Comparison of ENCODE assay signal across 33 cellular contexts in genomic region chr9:28720746-28721145, GRCh38.
"Had no signal": no experiment of that assay in that cellular context is flagged by ENCODE, and none has a peak within 500 bp of the region (broad histone marks: within the 10 kb centered on the region; RNA-seq: fewer than 3 reads in every experiment).

No MANE protein-coding gene starts in this region.

- H3K27ac ChIP-seq: brain microvascular endothelial cell, cardiac muscle cell, KMS-11, Peyer's patch, SJSA1 had no signal

- H3K4me1 ChIP-seq: Peyer's patch, SJSA1 had no signal

- H3K9ac ChIP-seq: KMS-11, SK-N-SH had no signal

- H3K9me2 ChIP-seq: SK-N-SH had no signal

- H3K4me3 Mint-ChIP-seq: activated CD4-positive, alpha-beta T cell treated with anti-CD3 and anti-CD28 coated beads, Interleukin-2, amount 10 ng/mL, durations not matched to agents 24 days and 14 days; activated CD8-positive, alpha-beta T cell treated with anti-CD3 and anti-CD28 coated beads for 36 hours; activated naive CD8-positive, alpha-beta T cell treated with anti-CD3 and anti-CD28 coated beads for 36 hours; activated T-cell treated with anti-CD3 and anti-CD28 coated beads, Interleukin-2, amount 50 U/mL, for 72 hours; activated T-helper 17 cell treated with anti-CD3 and anti-CD28 coated beads, Interleukin-2, amount 50 U/mL, for 72 hours; central memory CD8-positive, alpha-beta T cell; T-helper 1 cell treated with Interleukin-12 subunit alpha and Interleukin-12 subunit beta and Interleukin-4 antibody, amounts not matched to agents 30 μg/mL and 1 μg/mL, for 36 hours; T-helper 2 cell treated with Interferon-gamma antibody and Interleukin-4, amounts not matched to agents 5 μg/mL and 100 μg/mL, for 36 hours had no signal

- H3K36me3 ChIP-seq: brain microvascular endothelial cell, cardiac muscle cell, Peyer's patch, SJSA1 had no signal

- H3K4me1 Mint-ChIP-seq: activated CD4-positive, alpha-beta T cell treated with anti-CD3 and anti-CD28 coated beads, Interleukin-2, amount 10 ng/mL, durations not matched to agents 24 days and 14 days; activated naive CD8-positive, alpha-beta T cell treated with anti-CD3 and anti-CD28 coated beads for 36 hours; activated T-helper 17 cell treated with anti-CD3 and anti-CD28 coated beads, Interleukin-2, amount 50 U/mL, for 72 hours; central memory CD8-positive, alpha-beta T cell had no signal

- H3K27ac Mint-ChIP-seq: activated CD4-positive, alpha-beta T cell treated with anti-CD3 and anti-CD28 coated beads, Interleukin-2, amount 10 ng/mL, durations not matched to agents 24 days and 14 days; activated CD8-positive, alpha-beta T cell treated with anti-CD3 and anti-CD28 coated beads for 36 hours; activated naive CD8-positive, alpha-beta T cell treated with anti-CD3 and anti-CD28 coated beads for 36 hours; activated T-cell treated with anti-CD3 and anti-CD28 coated beads, Interleukin-2, amount 50 U/mL, for 72 hours; activated T-helper 17 cell treated with anti-CD3 and anti-CD28 coated beads, Interleukin-2, amount 50 U/mL, for 72 hours; T-helper 1 cell treated with Interleukin-12 subunit alpha and Interleukin-12 subunit beta and Interleukin-4 antibody, amounts not matched to agents 30 μg/mL and 1 μg/mL, for 36 hours; T-helper 2 cell treated with Interferon-gamma antibody and Interleukin-4, amounts not matched to agents 5 μg/mL and 100 μg/mL, for 36 hours had no signal

- DNase-seq: activated CD4-positive, alpha-beta T cell treated with anti-CD3 and anti-CD28 coated beads, Interleukin-2, amount 10 ng/mL, durations not matched to agents 24 days and 14 days; activated CD4-positive, alpha-beta T cell treated with anti-CD3 and anti-CD28 coated beads, Interleukin-2, amount 50 U/mL, for 4 hours; activated CD8-positive, alpha-beta T cell treated with anti-CD3 and anti-CD28 coated beads for 36 hours; activated effector memory CD4-positive, alpha-beta T cell treated with anti-CD3 and anti-CD28 coated beads, Interleukin-2, amount 50 U/mL, for 16 hours; activated naive CD4-positive, alpha-beta T cell; activated naive CD4-positive, alpha-beta T cell treated with anti-CD3 and anti-CD28 coated beads, Interleukin-2, amount 50 U/mL, for 16 hours; activated naive CD8-positive, alpha-beta T cell treated with anti-CD3 and anti-CD28 coated beads for 36 hours; activated T-cell treated with anti-CD3 and anti-CD28 coated beads, Interleukin-2, amount 50 U/mL, for 1 hour; activated T-cell treated with anti-CD3 and anti-CD28 coated beads, Interleukin-2, amount 50 U/mL, for 72 hours; amniotic stem cell; aorta; brain microvascular endothelial cell; NCI-H1092 treated with DMSO at 0.1 percent for 48 hours; NCI-H1417; NCI-H146; NCI-H187; NCI-H2029 treated with DMSO at 0.1 percent for 48 hours; NCI-H2107; NCI-H2171; NCI-H2227 treated with DMSO at 0.1 percent for 48 hours; NCI-H446 treated with DMSO at 0.1 percent for 48 hours; NCI-H524 treated with DMSO at 0.1 percent for 48 hours; Peyer's patch; RPMI8226; SHP77 treated with DMSO at 0.1 percent for 48 hours; SK-N-SH had no signal

- H3K9me3 Mint-ChIP-seq: activated CD4-positive, alpha-beta T cell treated with anti-CD3 and anti-CD28 coated beads, Interleukin-2, amount 10 ng/mL, durations not matched to agents 24 days and 14 days; activated T-cell treated with anti-CD3 and anti-CD28 coated beads, Interleukin-2, amount 50 U/mL, for 72 hours; activated T-helper 17 cell treated with anti-CD3 and anti-CD28 coated beads, Interleukin-2, amount 50 U/mL, for 72 hours; central memory CD8-positive, alpha-beta T cell; T-helper 1 cell treated with Interleukin-12 subunit alpha and Interleukin-12 subunit beta and Interleukin-4 antibody, amounts not matched to agents 30 μg/mL and 1 μg/mL, for 36 hours; T-helper 2 cell treated with Interferon-gamma antibody and Interleukin-4, amounts not matched to agents 5 μg/mL and 100 μg/mL, for 36 hours had no signal

- H3K4me3 ChIP-seq: cardiac muscle cell, Peyer's patch, SJSA1 had no signal

- ATAC-seq: activated CD8-positive, alpha-beta T cell treated with anti-CD3 and anti-CD28 coated beads for 36 hours; activated T-cell treated with anti-CD3 and anti-CD28 coated beads, Interleukin-2, amount 50 U/mL, for 72 hours; activated T-helper 17 cell treated with anti-CD3 and anti-CD28 coated beads, Interleukin-2, amount 50 U/mL, for 72 hours had no signal

- H3K36me3 Mint-ChIP-seq: activated naive CD8-positive, alpha-beta T cell treated with anti-CD3 and anti-CD28 coated beads for 36 hours had no signal

- H3K9me3 ChIP-seq: Peyer's patch, SJSA1, SK-N-SH had no signal

- H3K27me3 ChIP-seq: brain microvascular endothelial cell, cardiac muscle cell, Peyer's patch, SJSA1 had no signal

- H3K4me2 ChIP-seq: KMS-11, SK-N-SH had no signal

- H3K27me3 Mint-ChIP-seq: activated CD4-positive, alpha-beta T cell treated with anti-CD3 and anti-CD28 coated beads, Interleukin-2, amount 10 ng/mL, durations not matched to agents 24 days and 14 days; activated CD8-positive, alpha-beta T cell treated with anti-CD3 and anti-CD28 coated beads for 36 hours; activated naive CD8-positive, alpha-beta T cell treated with anti-CD3 and anti-CD28 coated beads for 36 hours; activated T-helper 17 cell treated with anti-CD3 and anti-CD28 coated beads, Interleukin-2, amount 50 U/mL, for 72 hours; central memory CD8-positive, alpha-beta T cell had no signal
